In the genomic region with DNA sequence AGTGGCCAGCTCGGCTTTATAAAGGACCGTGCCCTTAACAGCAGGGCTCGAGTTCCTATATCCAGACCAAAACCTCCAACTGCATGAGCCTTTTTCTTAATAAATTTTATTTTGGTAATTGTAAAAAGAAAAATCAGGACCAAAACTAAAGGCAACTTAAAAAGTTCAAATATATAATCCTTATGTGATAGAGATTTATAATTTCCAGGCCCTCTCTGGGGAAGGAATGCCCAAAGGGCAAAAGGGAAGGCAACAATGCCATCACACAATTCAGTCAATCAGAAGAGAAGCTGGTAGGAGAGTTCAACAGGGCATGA, we compare ENCODE assay signal across 8 cellular contexts. TPM values are rescaled to one million over a fixed set of nuclear protein-coding genes. Genes with fewer than 3 reads are reported as not detected.
DNase-seq lines count a peak whose midpoint lies in the region; ATAC-seq, FAIRE-seq and TF ChIP-seq lines count a peak whose summit lies in the region.

No MANE protein-coding gene starts in this region.

- H3K9me3 ChIP-seq in lower lobe of right lung: no peaks in the 10 kb centered on the region

- no peak for TF ChIP-seq CTCF in lower lobe of right lung (IDR thresholded peaks at IDR 0.05)
- no peak for TF ChIP-seq CTCF in type B pancreatic cell (conservative IDR thresholded peaks at IDR 0.05)

- DNase-seq in activated naive CD4-positive, alpha-beta T cell treated with anti-CD3 and anti-CD28 coated beads, Interleukin-2, amount 10 ng/mL, durations not matched to agents 7 days and 5 days: no peak
- no peak for DNase-seq in activated naive CD4-positive, alpha-beta T cell (lab: John Stamatoyannopoulos, UW)
- no peak for DNase-seq in activated naive CD8-positive, alpha-beta T cell treated with anti-CD3 and anti-CD28 coated beads for 36 hours
- DNase-seq in lower lobe of right lung (no peak), type B pancreatic cell (ENCODE audit: extremely low spot score, unreplicated experiment) (no peak), RCC 7860 (ENCODE audit: low spot score) (no peak), NCI-H187 (lab: John Stamatoyannopoulos, UW) (no peak)

- H3K27me3 ChIP-seq in lower lobe of right lung (ENCODE audit: low read depth): no peaks in the 10 kb centered on the region

- intact Hi-C loops in lower lobe of right lung (cut with DNase I): no loop called here

- peaks cover 21% of the 10 kb centered on the region for H3K4me1 ChIP-seq in lower lobe of right lung

- ATAC-seq in lower lobe of right lung (no peak), HG03342 (IDR thresholded peaks at IDR 0.05; ENCODE audit: unreplicated experiment) (no peak)

- no peaks in the 10 kb centered on the region for H3K9me3 Mint-ChIP-seq in activated naive CD4-positive, alpha-beta T cell treated with anti-CD3 and anti-CD28 coated beads, Interleukin-2, amount 10 ng/mL, durations not matched to agents 7 days and 5 days
- no peaks in the 10 kb centered on the region for H3K9me3 Mint-ChIP-seq in activated naive CD8-positive, alpha-beta T cell treated with anti-CD3 and anti-CD28 coated beads for 36 hours
- no peaks in the 10 kb centered on the region for H3K9me3 Mint-ChIP-seq in type B pancreatic cell

- FAIRE-seq in RCC 7860 (lab: Jason Lieb, UNC): no peak

- peak overlapping the region; percentile 85 for H3K4me3 Mint-ChIP-seq in activated naive CD4-positive, alpha-beta T cell treated with anti-CD3 and anti-CD28 coated beads, Interleukin-2, amount 10 ng/mL, durations not matched to agents 7 days and 5 days
- H3K4me3 Mint-ChIP-seq in activated naive CD8-positive, alpha-beta T cell treated with anti-CD3 and anti-CD28 coated beads for 36 hours: peak overlapping the region; percentile 93
- H3K4me3 Mint-ChIP-seq in type B pancreatic cell: peak overlapping the region; percentile 92

- CTCF ChIA-PET in activated naive CD4-positive, alpha-beta T cell treated with anti-CD3 and anti-CD28 coated beads, Interleukin-2, amount 10 ng/mL, durations not matched to agents 7 days and 5 days (lab: Charles Lee): interaction anchor here (0.7 to 1.2 kb wide), 3 partner anchors 28 to 247 kb away, joined by 3 read pairs; partner anchors contain the start of gene IRF9

- peaks cover 54% of the 10 kb centered on the region for H3K4me1 Mint-ChIP-seq in activated naive CD4-positive, alpha-beta T cell treated with anti-CD3 and anti-CD28 coated beads, Interleukin-2, amount 10 ng/mL, durations not matched to agents 7 days and 5 days
- H3K4me1 Mint-ChIP-seq in activated naive CD8-positive, alpha-beta T cell treated with anti-CD3 and anti-CD28 coated beads for 36 hours: peaks cover 38% of the 10 kb centered on the region
- H3K4me1 Mint-ChIP-seq in type B pancreatic cell (ENCODE audit: unreplicated experiment): peaks cover 21% of the 10 kb centered on the region

- H3K27me3 Mint-ChIP-seq in activated naive CD4-positive, alpha-beta T cell treated with anti-CD3 and anti-CD28 coated beads, Interleukin-2, amount 10 ng/mL, durations not matched to agents 7 days and 5 days: no peaks in the 10 kb centered on the region
- no peaks in the 10 kb centered on the region for H3K27me3 Mint-ChIP-seq in activated naive CD8-positive, alpha-beta T cell treated with anti-CD3 and anti-CD28 coated beads for 36 hours
- no peaks in the 10 kb centered on the region for H3K27me3 Mint-ChIP-seq in type B pancreatic cell

- H3K36me3 Mint-ChIP-seq in activated naive CD4-positive, alpha-beta T cell treated with anti-CD3 and anti-CD28 coated beads, Interleukin-2, amount 10 ng/mL, durations not matched to agents 7 days and 5 days: peaks cover 48% of the 10 kb centered on the region
- peaks cover 27% of the 10 kb centered on the region for H3K36me3 Mint-ChIP-seq in activated naive CD8-positive, alpha-beta T cell treated with anti-CD3 and anti-CD28 coated beads for 36 hours
- H3K36me3 Mint-ChIP-seq in type B pancreatic cell: peaks cover 16% of the 10 kb centered on the region

- H3K4me3 ChIP-seq in lower lobe of right lung: peak overlapping the region; percentile 80

- H3K36me3 ChIP-seq in lower lobe of right lung: peaks cover 62% of the 10 kb centered on the region

- peak overlapping the region; percentile 70 for H3K27ac ChIP-seq in lower lobe of right lung

- H3K27ac Mint-ChIP-seq in activated naive CD4-positive, alpha-beta T cell treated with anti-CD3 and anti-CD28 coated beads, Interleukin-2, amount 10 ng/mL, durations not matched to agents 7 days and 5 days: peak overlapping the region; percentile 90
- peak overlapping the region; percentile 90 for H3K27ac Mint-ChIP-seq in activated naive CD8-positive, alpha-beta T cell treated with anti-CD3 and anti-CD28 coated beads for 36 hours
- peak overlapping the region; percentile 88 for H3K27ac Mint-ChIP-seq in type B pancreatic cell

RNA-seq across cellular contexts. Expression of gene IPO4, which starts 0.4 kb away (rescaled TPM):
- 100 to 1,000 TPM; 152 to 161 TPM for total RNA-seq in activated naive CD8-positive, alpha-beta T cell treated with anti-CD3 and anti-CD28 coated beads for 36 hours
- total RNA-seq in lower lobe of right lung (18.3 TPM), type B pancreatic cell (ENCODE audit: low replicate concordance) (49.0 and 67.1 TPM in 2 replicates)

RNA-seq across cellular contexts. Expression of gene TM9SF1, which starts 6.2 kb away (rescaled TPM):
- total RNA-seq in activated naive CD8-positive, alpha-beta T cell treated with anti-CD3 and anti-CD28 coated beads for 36 hours: 10 to 100 TPM; 20.7 to 22.5 TPM
- total RNA-seq in lower lobe of right lung (48.9 TPM), type B pancreatic cell (ENCODE audit: low replicate concordance) (50.5 and 60.7 TPM in 2 replicates)

RNA-seq across cellular contexts. Expression of gene TSSK4, which starts 16.5 kb away (rescaled TPM):
- not detected for total RNA-seq in activated naive CD8-positive, alpha-beta T cell treated with anti-CD3 and anti-CD28 coated beads for 36 hours
- total RNA-seq in lower lobe of right lung: 0.74 TPM
- total RNA-seq in type B pancreatic cell (ENCODE audit: low replicate concordance): 0.48 and 0.53 TPM in 2 replicates

RNA-seq across cellular contexts. Expression of gene REC8, which starts 17.1 kb away (rescaled TPM):
- 10 to 100 TPM; 28.9 to 29.2 TPM for total RNA-seq in activated naive CD8-positive, alpha-beta T cell treated with anti-CD3 and anti-CD28 coated beads for 36 hours
- total RNA-seq in lower lobe of right lung (18.4 TPM), type B pancreatic cell (ENCODE audit: low replicate concordance) (84.2 and 221 TPM in 2 replicates)

RNA-seq across cellular contexts. Expression of gene CHMP4A, which starts 24.3 kb away (rescaled TPM):
- total RNA-seq in activated naive CD8-positive, alpha-beta T cell treated with anti-CD3 and anti-CD28 coated beads for 36 hours: 10 to 100 TPM; 54.4 to 58.9 TPM
- 41.9 TPM for total RNA-seq in lower lobe of right lung
- 44.3 and 47.3 TPM in 2 replicates for total RNA-seq in type B pancreatic cell (ENCODE audit: low replicate concordance)
